Comparison of ENCODE assay signal across 18 cellular contexts in genomic region chr12:56990648-56991318, GRCh38. TPM values are rescaled to one million over a fixed set of nuclear protein-coding genes. Genes with fewer than 3 reads are reported as not detected.
DNase-seq lines count a peak whose midpoint lies in the region; ATAC-seq, FAIRE-seq and TF ChIP-seq lines count a peak whose summit lies in the region.
"Had no signal": no experiment of that assay in that cellular context is flagged by ENCODE, and none has a peak within 500 bp of the region (broad histone marks: within the 10 kb centered on the region; RNA-seq: fewer than 3 reads in every experiment).

No MANE protein-coding gene starts in this region.

- H3K4me2 ChIP-seq in BLaER1 (peak overlapping the region; percentile 74), KMS-11 (peak overlapping the region; percentile 24), mesendoderm (ENCODE audit: low read length) (no peak overlapping the region)

- no peak for TF ChIP-seq CTCF in KMS-11 (conservative IDR thresholded peaks at IDR 0.05; ENCODE audit: low read depth, low read length)

- H3K27me3 ChIP-seq in BLaER1 (no peaks in the 10 kb centered on the region), KMS-11 (ENCODE audit: insufficient read depth, low read depth) (no peaks in the 10 kb centered on the region), mesendoderm (ENCODE audit: insufficient read depth, low read length, poor library complexity) (no peaks in the 10 kb centered on the region)
- H3K27me3 ChIP-seq: cardiac muscle cell had no signal

- H4K20me1 ChIP-seq in BLaER1 (peaks cover 7% of the 10 kb centered on the region; the same call in 1 of the 2 replicates), KMS-11 (ENCODE audit: insufficient read depth) (no peaks in the 10 kb centered on the region)

- DNase-seq in mesendoderm (no peak), RCC 7860 (ENCODE audit: low spot score) (no peak), SKM-1 treated with dmso at 0.1 percent for 144 hours (lab: John Stamatoyannopoulos, UW; ENCODE audit: unreplicated experiment) (no peak), NCI-H1092 treated with DMSO at 0.1 percent for 48 hours (lab: John Stamatoyannopoulos, UW) (no peak)
- DNase-seq: activated CD4-positive, alpha-beta T cell treated with anti-CD3 and anti-CD28 coated beads for 48 hours; activated T-cell treated with anti-CD3 and anti-CD28 coated beads, Interleukin-2, amount 50 U/mL, for 24 hours; Calu3; Karpas-422; NK-92 treated with Interleukin-12 subunit alpha and Interleukin-12 subunit beta, amount 100 ng/mL, for 24 hours; SHP77; T-helper 9 cell had no signal

- H3K4me3 Mint-ChIP-seq in dendritic cell treated with granulocyte-macrophage colony-stimulating factor and Interleukin-4, amounts not matched to agents 40 ng/mL and 50 ng/mL, for 4 days = peak overlapping the region; percentile 35
- H3K4me3 Mint-ChIP-seq: activated T-cell treated with anti-CD3 and anti-CD28 coated beads, Interleukin-2, amount 50 U/mL, for 24 hours had no signal

- H3K27ac Mint-ChIP-seq in dendritic cell treated with granulocyte-macrophage colony-stimulating factor and Interleukin-4, amounts not matched to agents 40 ng/mL and 50 ng/mL, for 4 days = peak overlapping the region; percentile 83
- H3K27ac Mint-ChIP-seq: activated T-cell treated with anti-CD3 and anti-CD28 coated beads, Interleukin-2, amount 50 U/mL, for 24 hours had no signal

- H2BK15ac ChIP-seq in mesendoderm (replicated peaks; ENCODE audit: low read depth) = no peak overlapping the region

- H3K9me3 Mint-ChIP-seq in dendritic cell treated with granulocyte-macrophage colony-stimulating factor and Interleukin-4, amounts not matched to agents 40 ng/mL and 50 ng/mL, for 4 days = no peaks in the 10 kb centered on the region
- H3K9me3 Mint-ChIP-seq: activated T-cell treated with anti-CD3 and anti-CD28 coated beads, Interleukin-2, amount 50 U/mL, for 24 hours had no signal

- H2AK5ac ChIP-seq in mesendoderm (ENCODE audit: low read length) = peak overlapping the region; percentile 61

- H3K79me2 ChIP-seq in KMS-11 (ENCODE audit: insufficient read depth, low read depth) = no peaks in the 10 kb centered on the region
- no peaks in the 10 kb centered on the region for H3K79me2 ChIP-seq in mesendoderm (ENCODE audit: control insufficient read depth, insufficient read depth, low read length)

- ATAC-seq in HG03432 (IDR thresholded peaks at IDR 0.05; ENCODE audit: unreplicated experiment) = no peak

- no peak overlapping the region for H3K56ac ChIP-seq in mesendoderm (ENCODE audit: low read length)

- intact Hi-C loops in dendritic cell treated with granulocyte-macrophage colony-stimulating factor and Interleukin-4, amounts not matched to agents 40 ng/mL and 50 ng/mL, for 4 days (cut with micrococcal nuclease) = no loop called here

- H3K18ac ChIP-seq in mesendoderm (ENCODE audit: low read length) = no peak overlapping the region

- no CpG with 5 or more reads among the region's 7 CpGs for WGBS in mesendoderm (ENCODE audit: extremely low coverage, insufficient coverage, low lambda C conversion rate)

- H3K36me3 ChIP-seq in BLaER1 = peaks cover 8% of the 10 kb centered on the region
- no peaks in the 10 kb centered on the region for H3K36me3 ChIP-seq in KMS-11 (ENCODE audit: insufficient read depth)
- H3K36me3 ChIP-seq in mesendoderm (ENCODE audit: control insufficient read depth, insufficient read depth, low read length) = no peaks in the 10 kb centered on the region
- H3K36me3 ChIP-seq: cardiac muscle cell had no signal

- H3K4me3 ChIP-seq in BLaER1 = no peak overlapping the region
- no peak overlapping the region for H3K4me3 ChIP-seq in KMS-11 (IDR thresholded peaks at IDR 0.05; ENCODE audit: insufficient read depth, low read depth, low read length)
- no peak overlapping the region for H3K4me3 ChIP-seq in mesendoderm (ENCODE audit: low read length)
- H3K4me3 ChIP-seq: cardiac muscle cell had no signal

- H3K27me3 Mint-ChIP-seq in dendritic cell treated with granulocyte-macrophage colony-stimulating factor and Interleukin-4, amounts not matched to agents 40 ng/mL and 50 ng/mL, for 4 days = no peaks in the 10 kb centered on the region
- H3K27me3 Mint-ChIP-seq: activated T-cell treated with anti-CD3 and anti-CD28 coated beads, Interleukin-2, amount 50 U/mL, for 24 hours had no signal

- H2BK120ac ChIP-seq in mesendoderm (ENCODE audit: low read depth, low read length) = no peak overlapping the region

- H3K27ac ChIP-seq in BLaER1 (peak overlapping the region; percentile 73), KMS-11 (no peak overlapping the region; the same call in 1 of the 2 replicates), mesendoderm (ENCODE audit: low read depth, low read length) (no peak overlapping the region)
- H3K27ac ChIP-seq: cardiac muscle cell had no signal

- H3K4me1 ChIP-seq in BLaER1 (peaks cover 43% of the 10 kb centered on the region), KMS-11 (ENCODE audit: low read depth, poor library complexity, severe bottlenecking) (peaks cover 22% of the 10 kb centered on the region), mesendoderm (ENCODE audit: control insufficient read depth, low read depth, low read length) (peaks cover 15% of the 10 kb centered on the region)

- no peak overlapping the region for H2BK5ac ChIP-seq in mesendoderm (ENCODE audit: low read length)

- peak overlapping the region; percentile 20; the same call in 1 of the 2 replicates for H2AFZ ChIP-seq in KMS-11 (ENCODE audit: low read depth)

- peaks cover 8% of the 10 kb centered on the region for H3K36me3 Mint-ChIP-seq in dendritic cell treated with granulocyte-macrophage colony-stimulating factor and Interleukin-4, amounts not matched to agents 40 ng/mL and 50 ng/mL, for 4 days (ENCODE audit: low read depth)

- no peak overlapping the region for H4K5ac ChIP-seq in mesendoderm (ENCODE audit: low read length)

- H3K9ac ChIP-seq in BLaER1 (peak overlapping the region; percentile 46), KMS-11 (no peak overlapping the region; the same call in 1 of the 2 replicates), mesendoderm (ENCODE audit: low read length) (no peak overlapping the region)

- no peak overlapping the region for H3K23ac ChIP-seq in mesendoderm (ENCODE audit: low read length)

- H3K79me1 ChIP-seq in mesendoderm (ENCODE audit: low read length) = no peaks in the 10 kb centered on the region

- H4K8ac ChIP-seq in mesendoderm (ENCODE audit: low read depth, low read length) = no peak overlapping the region

- H3K9me3 ChIP-seq in BLaER1 = no peaks in the 10 kb centered on the region

- H3K4ac ChIP-seq in mesendoderm (ENCODE audit: low read depth, low read length) = no peak overlapping the region

- peaks cover 53% of the 10 kb centered on the region for H3K4me1 Mint-ChIP-seq in dendritic cell treated with granulocyte-macrophage colony-stimulating factor and Interleukin-4, amounts not matched to agents 40 ng/mL and 50 ng/mL, for 4 days (ENCODE audit: low read depth)

- FAIRE-seq in RCC 7860 (lab: Jason Lieb, UNC) = no peak
- FAIRE-seq: endometrium had no signal

RNA-seq across cellular contexts. Expression of gene ZBTB39, which starts 15.6 kb away (rescaled TPM):
- 11.5 TPM for polyA plus RNA-seq in mesendoderm (2013, experiment 1 of 2)
- 11.2 TPM for polyA plus RNA-seq in mesendoderm (2013, experiment 2 of 2)

RNA-seq across cellular contexts. Expression of gene TAC3, which starts 25.5 kb away (rescaled TPM):
- 6.5 TPM for polyA plus RNA-seq in mesendoderm (2013, experiment 1 of 2)
- polyA plus RNA-seq in mesendoderm (2013, experiment 2 of 2) = 5.4 TPM

RNA-seq across cellular contexts. Expression of gene RDH16, which starts 33.4 kb away (rescaled TPM):
- 0.03 TPM for polyA plus RNA-seq in mesendoderm (2013, experiment 1 of 2)
- polyA plus RNA-seq in mesendoderm (2013, experiment 2 of 2) = 0.04 TPM

RNA-seq across cellular contexts. Expression of gene SDR9C7, which starts 56.6 kb away (rescaled TPM):
- polyA plus RNA-seq in mesendoderm (2013, experiment 1 of 2) = not detected
- polyA plus RNA-seq in mesendoderm (2013, experiment 2 of 2) = not detected

RNA-seq across cellular contexts. Expression of gene MYO1A, which starts 59.1 kb away (rescaled TPM):
- polyA plus RNA-seq in mesendoderm (2013, experiment 1 of 2) = 0.07 TPM
- 0.07 TPM for polyA plus RNA-seq in mesendoderm (2013, experiment 2 of 2)
- polyA plus RNA-seq: neural cell had no signal
